34 cellular contexts compared by ENCODE assay signal in the genomic region with DNA sequence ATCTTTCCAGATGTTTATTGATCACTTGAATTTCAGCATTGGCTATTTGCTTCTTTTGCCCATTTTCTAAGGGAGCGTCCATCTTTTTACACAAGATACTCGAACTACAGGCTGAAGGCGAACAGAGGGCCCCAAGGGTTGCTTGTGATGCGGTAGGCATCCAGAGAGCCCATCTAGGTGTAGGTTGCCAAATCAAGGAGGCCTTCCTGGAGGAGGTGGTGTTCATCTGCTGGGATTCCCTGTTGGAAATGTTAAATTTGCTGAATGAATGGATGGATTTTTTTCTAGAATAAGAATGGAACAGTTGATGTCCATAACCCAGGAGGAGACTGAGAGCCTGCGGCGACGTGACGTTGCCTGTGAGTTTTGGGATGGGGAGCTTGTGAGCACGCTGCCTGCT.
"Had no signal": no experiment of that assay in that cellular context is flagged by ENCODE, and none has a peak within 500 bp of the region (broad histone marks: within the 10 kb centered on the region; RNA-seq: fewer than 3 reads in every experiment).

No MANE protein-coding gene starts in this region.

- ATAC-seq: activated CD8-positive, alpha-beta T cell treated with anti-CD3 and anti-CD28 coated beads for 36 hours; activated naive CD4-positive, alpha-beta T cell treated with anti-CD3 and anti-CD28 coated beads, Interleukin-2, amount 50 U/mL, for 72 hours; activated T-cell treated with anti-CD3 and anti-CD28 coated beads, Interleukin-2, amount 50 U/mL, for 4 hours; activated T-cell treated with anti-CD3 and anti-CD28 coated beads, Interleukin-2, amount 50 U/mL, for 72 hours; activated T-helper 17 cell treated with anti-CD3 and anti-CD28 coated beads, Interleukin-2, amount 50 U/mL, for 72 hours; body of pancreas had no signal

- DNase-seq: activated B cell treated with CpG ODN at 0.5 μM for 24 hours; activated CD4-positive, alpha-beta memory T cell treated with anti-CD3 and anti-CD28 coated beads for 36 hours; activated CD4-positive, alpha-beta T cell treated with anti-CD3 and anti-CD28 coated beads for 4 hours; activated CD4-positive, alpha-beta T cell treated with anti-CD3 and anti-CD28 coated beads, Interleukin-2, amount 10 ng/mL, durations not matched to agents 24 days and 14 days; activated CD4-positive, alpha-beta T cell treated with anti-CD3 and anti-CD28 coated beads, Interleukin-2, amount 50 U/mL, for 1 hour; activated CD4-positive, alpha-beta T cell treated with anti-CD3 and anti-CD28 coated beads, Interleukin-2, amount 50 U/mL, for 4 hours; activated CD4-positive, CD25-positive, alpha-beta regulatory T cell treated with anti-CD3 and anti-CD28 coated beads, Interleukin-2, amount 50 U/mL, for 72 hours; activated CD8-positive, alpha-beta memory T cell treated with anti-CD3 and anti-CD28 coated beads, Interleukin-2, amount 50 U/mL, for 4 hours; activated CD8-positive, alpha-beta T cell treated with anti-CD3 and anti-CD28 coated beads for 36 hours; activated effector memory CD4-positive, alpha-beta T cell treated with anti-CD3 and anti-CD28 coated beads, Interleukin-2, amount 50 U/mL, for 16 hours; activated gamma-delta T cell treated with Interleukin-2 at 50 U/mL for 16 hours; activated naive CD4-positive, alpha-beta T cell; activated naive CD4-positive, alpha-beta T cell treated with anti-CD3 and anti-CD28 coated beads for 36 hours; activated naive CD4-positive, alpha-beta T cell treated with anti-CD3 and anti-CD28 coated beads, Interleukin-2, amount 50 U/mL, for 16 hours; activated naive CD8-positive, alpha-beta T cell treated with anti-CD3 and anti-CD28 coated beads for 36 hours; activated T-cell treated with anti-CD3 and anti-CD28 coated beads for 4 hours; activated T-cell treated with anti-CD3 and anti-CD28 coated beads, Interleukin-2, amount 50 U/mL, for 1 hour; activated T-cell treated with anti-CD3 and anti-CD28 coated beads, Interleukin-2, amount 50 U/mL, for 4 hours; activated T-cell treated with anti-CD3 and anti-CD28 coated beads, Interleukin-2, amount 50 U/mL, for 72 hours; adrenal gland; amniotic stem cell; aorta; body of pancreas; brain microvascular endothelial cell; central memory CD4-positive, alpha-beta T cell; T-helper 1 cell; T-helper 2 cell; T-helper 9 cell had no signal

- FAIRE-seq: astrocyte, TTC549 had no signal

- H3K27ac ChIP-seq: adrenal gland, body of pancreas, brain microvascular endothelial cell, breast epithelium, VCaP had no signal

- H3K27me3 ChIP-seq: adrenal gland, body of pancreas, brain microvascular endothelial cell, breast epithelium had no signal

- H3K4me3 ChIP-seq: adrenal gland, body of pancreas, breast epithelium had no signal

- H3K4me1 ChIP-seq: adrenal gland, body of pancreas, breast epithelium had no signal

- H3K9me3 ChIP-seq: adrenal gland, body of pancreas, breast epithelium had no signal
